25 cellular contexts compared by ENCODE assay signal in the genomic region with DNA sequence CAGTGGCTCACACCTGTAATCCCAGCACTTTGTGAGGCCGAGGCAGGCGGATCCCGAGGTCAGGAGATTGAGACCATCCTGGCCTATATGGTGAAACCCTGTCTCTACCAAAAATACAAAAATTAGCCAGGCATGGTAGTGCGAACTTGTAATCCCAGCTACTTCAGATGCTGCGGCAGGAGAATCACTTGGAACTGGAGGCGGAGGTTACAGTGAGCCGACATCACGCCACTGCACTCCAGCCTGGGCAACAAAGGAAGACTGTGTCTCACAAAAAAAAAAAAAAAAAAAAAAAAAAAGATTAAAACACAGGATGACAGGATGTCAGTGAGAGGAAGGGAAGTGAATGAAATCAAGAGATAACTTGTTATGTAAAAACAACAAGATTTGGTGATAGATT.
"Had no signal": no experiment of that assay in that cellular context is flagged by ENCODE, and none has a peak within 500 bp of the region (broad histone marks: within the 10 kb centered on the region; RNA-seq: fewer than 3 reads in every experiment).

No MANE protein-coding gene starts in this region.

- H3K36me3 Mint-ChIP-seq: activated CD8-positive, alpha-beta memory T cell treated with anti-CD3 and anti-CD28 coated beads, Interleukin-2, amount 10 ng/mL, durations not matched to agents 7 days and 5 days; activated naive CD4-positive, alpha-beta T cell treated with anti-CD3 and anti-CD28 coated beads, Interleukin-2, amount 50 U/mL, for 24 hours had no signal

- H3K9me3 Mint-ChIP-seq: activated T-helper 1 cell treated with anti-CD3 and anti-CD28 coated beads, Interleukin-12 subunit alpha, Interleukin-12 subunit beta, Interleukin-2, Interleukin-4 antibody, amounts not matched to agents 30 ng/mL and 10 ng/mL and 1 ng/mL, durations not matched to agents 14 hours and 24 hours and 36 hours had no signal

- H3K4me1 Mint-ChIP-seq: activated CD8-positive, alpha-beta memory T cell treated with anti-CD3 and anti-CD28 coated beads, Interleukin-2, amount 10 ng/mL, durations not matched to agents 7 days and 5 days; activated naive CD4-positive, alpha-beta T cell treated with anti-CD3 and anti-CD28 coated beads, Interleukin-2, amount 50 U/mL, for 24 hours; T-helper 17 cell had no signal

- DNase-seq: activated CD4-positive, alpha-beta T cell treated with anti-CD3 and anti-CD28 coated beads for 48 hours; activated CD4-positive, alpha-beta T cell treated with anti-CD3 and anti-CD28 coated beads, Interleukin-2, amount 50 U/mL, for 4 hours; activated CD8-positive, alpha-beta memory T cell treated with anti-CD3 and anti-CD28 coated beads, Interleukin-2, amount 10 ng/mL, durations not matched to agents 7 days and 5 days; activated effector memory CD4-positive, alpha-beta T cell treated with Interleukin-2 at 50 U/mL for 16 hours; activated naive CD4-positive, alpha-beta T cell; activated T-cell treated with anti-CD3 and anti-CD28 coated beads, Interleukin-2, amount 50 U/mL, for 24 hours; aorta; caudate nucleus; NCI-H1092; NCI-H1417; NCI-H1930; NCI-H345; NCI-H510A; NCI-H526 treated with DMSO at 0.1 percent for 48 hours; NCI-H82; Peyer's patch; Right ventricle myocardium superior; T-helper 17 cell; T-helper 9 cell had no signal

- H3K4me3 Mint-ChIP-seq: activated CD8-positive, alpha-beta memory T cell treated with anti-CD3 and anti-CD28 coated beads, Interleukin-2, amount 10 ng/mL, durations not matched to agents 7 days and 5 days; activated naive CD4-positive, alpha-beta T cell treated with anti-CD3 and anti-CD28 coated beads, Interleukin-2, amount 50 U/mL, for 24 hours; activated T-cell treated with anti-CD3 and anti-CD28 coated beads, Interleukin-2, amount 50 U/mL, for 24 hours; activated T-helper 1 cell treated with anti-CD3 and anti-CD28 coated beads, Interleukin-12 subunit alpha, Interleukin-12 subunit beta, Interleukin-2, Interleukin-4 antibody, amounts not matched to agents 30 ng/mL and 10 ng/mL and 1 ng/mL, durations not matched to agents 14 hours and 24 hours and 36 hours; T-helper 17 cell had no signal

- H3K4me1 ChIP-seq: breast epithelium, Peyer's patch, SJSA1 had no signal

- H3K27me3 Mint-ChIP-seq: activated CD8-positive, alpha-beta memory T cell treated with anti-CD3 and anti-CD28 coated beads, Interleukin-2, amount 10 ng/mL, durations not matched to agents 7 days and 5 days; activated naive CD4-positive, alpha-beta T cell treated with anti-CD3 and anti-CD28 coated beads, Interleukin-2, amount 50 U/mL, for 24 hours; activated T-cell treated with anti-CD3 and anti-CD28 coated beads, Interleukin-2, amount 50 U/mL, for 24 hours; T-helper 17 cell had no signal

- H3K27ac Mint-ChIP-seq: activated CD8-positive, alpha-beta memory T cell treated with anti-CD3 and anti-CD28 coated beads, Interleukin-2, amount 10 ng/mL, durations not matched to agents 7 days and 5 days; activated naive CD4-positive, alpha-beta T cell treated with anti-CD3 and anti-CD28 coated beads, Interleukin-2, amount 50 U/mL, for 24 hours; activated T-cell treated with anti-CD3 and anti-CD28 coated beads, Interleukin-2, amount 50 U/mL, for 24 hours; activated T-helper 1 cell treated with anti-CD3 and anti-CD28 coated beads, Interleukin-12 subunit alpha, Interleukin-12 subunit beta, Interleukin-2, Interleukin-4 antibody, amounts not matched to agents 30 ng/mL and 10 ng/mL and 1 ng/mL, durations not matched to agents 14 hours and 24 hours and 36 hours; T-helper 17 cell had no signal

- H3K27ac ChIP-seq: breast epithelium, KMS-11, Peyer's patch, RWPE1, SJSA1 had no signal

- H3K4me3 ChIP-seq: breast epithelium, Peyer's patch, SJSA1 had no signal

- H3K36me3 ChIP-seq: breast epithelium, Peyer's patch, SJSA1 had no signal

- H3K9me3 ChIP-seq: breast epithelium, Peyer's patch, SJSA1 had no signal
